In genomic region chr7:139041378-139042053, GRCh38 we compare ENCODE assay signal across 3 cellular contexts.
TF ChIP-seq lines count a peak whose summit lies in the region.

No MANE protein-coding gene starts in this region.

TF ChIP-seq in SK-N-SH treated with all-trans-retinoic acid at 6 μM for 48 hours, 23 proteins besides CTCF, POLR2A, EP300 and RAD21:
- no peak for TF ChIP-seq CSDC2 (CRISPR knock-in tag; IDR thresholded peaks at IDR 0.05)
- TF ChIP-seq ISL1 (CRISPR knock-in tag; IDR thresholded peaks at IDR 0.05): no peak
- TF ChIP-seq ESRRG (CRISPR knock-in tag; IDR thresholded peaks at IDR 0.05): no peak

TF ChIP-seq in SK-N-SH, 30 proteins besides CTCF, POLR2A, EP300 and RAD21:
- TF ChIP-seq USF2 (IDR thresholded peaks at IDR 0.05; ENCODE audit: borderline replicate concordance, low read depth, low read length): no peak
- no peak for TF ChIP-seq FOXM1 (IDR thresholded peaks at IDR 0.05; ENCODE audit: low read depth)
- no peak for TF ChIP-seq CHD2 (IDR thresholded peaks at IDR 0.05; ENCODE audit: low read length, partially characterized antibody)
- TF ChIP-seq, protein P1, sequence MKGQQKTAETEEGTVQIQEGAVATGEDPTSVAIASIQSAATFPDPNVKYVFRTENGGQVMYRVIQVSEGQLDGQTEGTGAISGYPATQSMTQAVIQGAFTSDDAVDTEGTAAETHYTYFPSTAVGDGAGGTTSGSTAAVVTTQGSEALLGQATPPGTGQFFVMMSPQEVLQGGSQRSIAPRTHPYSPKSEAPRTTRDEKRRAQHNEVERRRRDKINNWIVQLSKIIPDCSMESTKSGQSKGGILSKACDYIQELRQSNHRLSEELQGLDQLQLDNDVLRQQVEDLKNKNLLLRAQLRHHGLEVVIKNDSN (IDR thresholded peaks at IDR 0.05; ENCODE audit: borderline replicate concordance, low read depth): no peak
- TF ChIP-seq MEF2A (IDR thresholded peaks at IDR 0.05; ENCODE audit: borderline replicate concordance, low read depth): no peak
- no peak for TF ChIP-seq GATA2 (CRISPR knock-in tag; IDR thresholded peaks at IDR 0.05)
- TF ChIP-seq TCF12 (IDR thresholded peaks at IDR 0.05): no peak
- no peak for TF ChIP-seq SMC3 (IDR thresholded peaks at IDR 0.05; ENCODE audit: low read depth, low read length)
- no peak for TF ChIP-seq PBX3 (IDR thresholded peaks at IDR 0.05)
- no peak for TF ChIP-seq NRF1 (IDR thresholded peaks at IDR 0.05; ENCODE audit: low read depth, low read length)

TF ChIP-seq in HepG2, 621 proteins besides CTCF, POLR2A, EP300 and RAD21:
- TF ChIP-seq, protein P2, sequence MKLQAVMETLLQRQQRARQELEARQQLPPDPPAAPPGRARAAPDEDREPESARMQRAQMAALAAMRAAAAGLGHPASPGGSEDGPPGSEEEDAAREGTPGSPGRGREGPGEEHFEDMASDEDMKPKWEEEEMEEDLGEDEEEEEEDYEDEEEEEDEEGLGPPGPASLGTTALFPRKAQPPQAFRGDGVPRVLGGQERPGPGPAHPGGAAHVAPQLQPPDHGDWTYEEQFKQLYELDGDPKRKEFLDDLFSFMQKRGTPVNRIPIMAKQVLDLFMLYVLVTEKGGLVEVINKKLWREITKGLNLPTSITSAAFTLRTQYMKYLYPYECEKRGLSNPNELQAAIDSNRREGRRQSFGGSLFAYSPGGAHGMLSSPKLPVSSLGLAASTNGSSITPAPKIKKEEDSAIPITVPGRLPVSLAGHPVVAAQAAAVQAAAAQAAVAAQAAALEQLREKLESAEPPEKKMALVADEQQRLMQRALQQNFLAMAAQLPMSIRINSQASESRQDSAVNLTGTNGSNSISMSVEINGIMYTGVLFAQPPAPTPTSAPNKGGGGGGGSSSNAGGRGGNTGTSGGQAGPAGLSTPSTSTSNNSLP (IDR thresholded peaks at IDR 0.05; ENCODE audit: low read depth, low read length): no peak
- TF ChIP-seq, protein P3, sequence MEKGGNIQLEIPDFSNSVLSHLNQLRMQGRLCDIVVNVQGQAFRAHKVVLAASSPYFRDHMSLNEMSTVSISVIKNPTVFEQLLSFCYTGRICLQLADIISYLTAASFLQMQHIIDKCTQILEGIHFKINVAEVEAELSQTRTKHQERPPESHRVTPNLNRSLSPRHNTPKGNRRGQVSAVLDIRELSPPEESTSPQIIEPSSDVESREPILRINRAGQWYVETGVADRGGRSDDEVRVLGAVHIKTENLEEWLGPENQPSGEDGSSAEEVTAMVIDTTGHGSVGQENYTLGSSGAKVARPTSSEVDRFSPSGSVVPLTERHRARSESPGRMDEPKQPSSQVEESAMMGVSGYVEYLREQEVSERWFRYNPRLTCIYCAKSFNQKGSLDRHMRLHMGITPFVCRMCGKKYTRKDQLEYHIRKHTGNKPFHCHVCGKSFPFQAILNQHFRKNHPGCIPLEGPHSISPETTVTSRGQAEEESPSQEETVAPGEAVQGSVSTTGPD (CRISPR knock-in tag; IDR thresholded peaks at IDR 0.05): no peak
- TF ChIP-seq PRDM4 (CRISPR knock-in tag; IDR thresholded peaks at IDR 0.05; ENCODE audit: borderline replicate concordance) (no peak), SOX13 (IDR thresholded peaks at IDR 0.05) (no peak), SOX13 (CRISPR knock-in tag; conservative IDR thresholded peaks at IDR 0.05 in 1 of 2, IDR thresholded peaks at IDR 0.05 in 1 of 2) (no peak), SYNCRIP (IDR thresholded peaks at IDR 0.05; ENCODE audit: insufficient read depth, low read depth, low read length) (no peak), CBX5 (CRISPR knock-in tag; IDR thresholded peaks at IDR 0.05; ENCODE audit: borderline replicate concordance) (no peak), POGZ (CRISPR knock-in tag; IDR thresholded peaks at IDR 0.05) (no peak), ATF3 (CRISPR knock-in tag; IDR thresholded peaks at IDR 0.05) (no peak), FOXP1 (IDR thresholded peaks at IDR 0.05) (no peak), FOXP1 (CRISPR knock-in tag; IDR thresholded peaks at IDR 0.05) (no peak), CC2D1A (CRISPR knock-in tag; IDR thresholded peaks at IDR 0.05) (no peak), MAF1 (CRISPR knock-in tag; IDR thresholded peaks at IDR 0.05; ENCODE audit: borderline replicate concordance) (no peak), DMTF1 (CRISPR knock-in tag; IDR thresholded peaks at IDR 0.05) (no peak), GFI1 (CRISPR knock-in tag; IDR thresholded peaks at IDR 0.05; ENCODE audit: borderline replicate concordance) (no peak), JUND (CRISPR knock-in tag; IDR thresholded peaks at IDR 0.05) (no peak), ZNF264 (CRISPR knock-in tag; IDR thresholded peaks at IDR 0.05) (no peak), ZNF841 (CRISPR knock-in tag; IDR thresholded peaks at IDR 0.05; ENCODE audit: borderline replicate concordance) (no peak), GPBP1L1 (CRISPR knock-in tag; IDR thresholded peaks at IDR 0.05) (no peak), HBP1 (CRISPR knock-in tag; IDR thresholded peaks at IDR 0.05; ENCODE audit: low read depth) (no peak)
- TF ChIP-seq, protein P4, sequence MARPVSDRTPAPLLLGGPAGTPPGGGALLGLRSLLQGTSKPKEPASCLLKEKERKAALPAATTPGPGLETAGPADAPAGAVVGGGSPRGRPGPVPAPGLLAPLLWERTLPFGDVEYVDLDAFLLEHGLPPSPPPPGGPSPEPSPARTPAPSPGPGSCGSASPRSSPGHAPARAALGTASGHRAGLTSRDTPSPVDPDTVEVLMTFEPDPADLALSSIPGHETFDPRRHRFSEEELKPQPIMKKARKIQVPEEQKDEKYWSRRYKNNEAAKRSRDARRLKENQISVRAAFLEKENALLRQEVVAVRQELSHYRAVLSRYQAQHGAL (CRISPR knock-in tag; IDR thresholded peaks at IDR 0.05; ENCODE audit: not compliant biosample characterization): no peak
